1 cellular context compared by ENCODE assay signal in the genomic region with DNA sequence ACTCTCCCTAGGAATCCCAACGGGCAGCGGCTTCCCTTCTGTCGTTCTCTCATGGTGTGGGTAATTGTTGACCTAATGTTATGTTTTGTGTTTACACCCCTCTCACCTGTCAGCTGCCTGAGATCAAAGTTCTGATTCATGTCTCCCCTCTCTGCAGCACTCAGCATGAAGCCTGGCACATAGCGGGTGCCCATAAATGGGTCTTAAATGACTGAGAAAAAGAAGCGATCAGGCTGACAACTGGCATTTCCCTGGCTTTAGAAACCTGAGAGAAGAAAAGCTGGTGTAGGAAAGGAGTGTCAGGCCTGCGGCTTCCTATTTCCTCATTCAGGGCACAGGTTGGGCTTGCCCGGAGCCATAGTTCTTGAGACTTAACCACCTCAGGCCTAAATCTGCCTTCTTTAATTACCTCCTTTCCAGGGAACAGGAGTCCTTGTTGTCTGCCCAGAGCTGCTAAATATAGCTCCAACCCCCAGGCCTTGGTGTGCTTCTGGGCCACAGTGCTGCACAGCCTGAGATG.
TF ChIP-seq lines count a peak whose summit lies in the region.

No MANE protein-coding gene starts in this region.

TF ChIP-seq in HepG2, 621 proteins besides CTCF, POLR2A, EP300 and RAD21 (continued from another document and continues in another):
- TF ChIP-seq, protein P1, sequence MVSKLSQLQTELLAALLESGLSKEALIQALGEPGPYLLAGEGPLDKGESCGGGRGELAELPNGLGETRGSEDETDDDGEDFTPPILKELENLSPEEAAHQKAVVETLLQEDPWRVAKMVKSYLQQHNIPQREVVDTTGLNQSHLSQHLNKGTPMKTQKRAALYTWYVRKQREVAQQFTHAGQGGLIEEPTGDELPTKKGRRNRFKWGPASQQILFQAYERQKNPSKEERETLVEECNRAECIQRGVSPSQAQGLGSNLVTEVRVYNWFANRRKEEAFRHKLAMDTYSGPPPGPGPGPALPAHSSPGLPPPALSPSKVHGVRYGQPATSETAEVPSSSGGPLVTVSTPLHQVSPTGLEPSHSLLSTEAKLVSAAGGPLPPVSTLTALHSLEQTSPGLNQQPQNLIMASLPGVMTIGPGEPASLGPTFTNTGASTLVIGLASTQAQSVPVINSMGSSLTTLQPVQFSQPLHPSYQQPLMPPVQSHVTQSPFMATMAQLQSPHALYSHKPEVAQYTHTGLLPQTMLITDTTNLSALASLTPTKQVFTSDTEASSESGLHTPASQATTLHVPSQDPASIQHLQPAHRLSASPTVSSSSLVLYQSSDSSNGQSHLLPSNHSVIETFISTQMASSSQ (IDR thresholded peaks at IDR 0.05; ENCODE audit: low read depth): no peak
- TF ChIP-seq, protein P1 (CRISPR knock-in tag; IDR thresholded peaks at IDR 0.05; ENCODE audit: borderline replicate concordance): no peak
- TF ChIP-seq RFXAP (CRISPR knock-in tag; IDR thresholded peaks at IDR 0.05; ENCODE audit: borderline replicate concordance) (no peak), ZFAT (CRISPR knock-in tag; conservative IDR thresholded peaks at IDR 0.05) (no peak), GLI4 (CRISPR knock-in tag; IDR thresholded peaks at IDR 0.05; ENCODE audit: borderline replicate concordance) (no peak), ZNF614 (CRISPR knock-in tag; IDR thresholded peaks at IDR 0.05; ENCODE audit: borderline replicate concordance) (no peak), MAFK (conservative IDR thresholded peaks at IDR 0.05 in 1 of 2, IDR thresholded peaks at IDR 0.05 in 1 of 2; ENCODE audit: low read length in 2 of 2) (no peak), ZNF562 (CRISPR knock-in tag; IDR thresholded peaks at IDR 0.05; ENCODE audit: borderline replicate concordance) (no peak), RBAK (CRISPR knock-in tag; IDR thresholded peaks at IDR 0.05) (no peak), PHB2 (IDR thresholded peaks at IDR 0.05; ENCODE audit: partially characterized antibody) (no peak), ZFP90 (CRISPR knock-in tag; IDR thresholded peaks at IDR 0.05; ENCODE audit: borderline replicate concordance) (no peak), ELF4 (CRISPR knock-in tag; IDR thresholded peaks at IDR 0.05; ENCODE audit: borderline replicate concordance) (no peak), SP5 (CRISPR knock-in tag; IDR thresholded peaks at IDR 0.05; ENCODE audit: borderline replicate concordance, low read depth) (no peak), PRPF4 (IDR thresholded peaks at IDR 0.05; ENCODE audit: low read depth, low read length, poor library complexity, severe bottlenecking) (no peak), ZNF337 (CRISPR knock-in tag; IDR thresholded peaks at IDR 0.05; ENCODE audit: borderline replicate concordance, low read depth) (no peak), SP4 (CRISPR knock-in tag; IDR thresholded peaks at IDR 0.05) (no peak), NONO (IDR thresholded peaks at IDR 0.05) (no peak), NONO (CRISPR knock-in tag; conservative IDR thresholded peaks at IDR 0.05) (no peak), ARHGAP35 (CRISPR knock-in tag; IDR thresholded peaks at IDR 0.05; ENCODE audit: borderline replicate concordance) (no peak), HNF4G (IDR thresholded peaks at IDR 0.05; ENCODE audit: borderline replicate concordance, low read depth, low read length) (no peak), HNF4G (CRISPR knock-in tag; IDR thresholded peaks at IDR 0.05; ENCODE audit: borderline replicate concordance, low read depth) (peak; percentile 53; the same call in 1 of the 2 replicates), ZNF432 (CRISPR knock-in tag; IDR thresholded peaks at IDR 0.05; ENCODE audit: borderline replicate concordance) (no peak), NFYB (CRISPR knock-in tag; IDR thresholded peaks at IDR 0.05) (no peak), ZNF83 (CRISPR knock-in tag; IDR thresholded peaks at IDR 0.05; ENCODE audit: borderline replicate concordance) (no peak), EEA1 (CRISPR knock-in tag; IDR thresholded peaks at IDR 0.05; ENCODE audit: borderline replicate concordance) (no peak), ZNF143 (CRISPR knock-in tag; IDR thresholded peaks at IDR 0.05) (no peak), CEBPB (IDR thresholded peaks at IDR 0.05; ENCODE audit: borderline replicate concordance, low read depth, low read length) (no peak), MYNN (CRISPR knock-in tag; IDR thresholded peaks at IDR 0.05; ENCODE audit: low read depth) (no peak), TRAFD1 (CRISPR knock-in tag; IDR thresholded peaks at IDR 0.05; ENCODE audit: borderline replicate concordance) (no peak), MED13 (CRISPR knock-in tag; IDR thresholded peaks at IDR 0.05) (no peak), NFRKB (IDR thresholded peaks at IDR 0.05) (no peak), NCOA5 (CRISPR knock-in tag; IDR thresholded peaks at IDR 0.05) (no peak), CERS6 (CRISPR knock-in tag; IDR thresholded peaks at IDR 0.05) (no peak), ZNF713 (CRISPR knock-in tag; IDR thresholded peaks at IDR 0.05) (no peak), ZNF3 (CRISPR knock-in tag; IDR thresholded peaks at IDR 0.05) (no peak), GATAD1 (CRISPR knock-in tag; IDR thresholded peaks at IDR 0.05) (no peak), SRF (IDR thresholded peaks at IDR 0.05; ENCODE audit: low read depth, low read length) (no peak), ZNF674 (CRISPR knock-in tag; IDR thresholded peaks at IDR 0.05; ENCODE audit: low read depth) (no peak), ATAD3A (CRISPR knock-in tag; IDR thresholded peaks at IDR 0.05) (no peak), SETDB1 (CRISPR knock-in tag; IDR thresholded peaks at IDR 0.05; ENCODE audit: borderline replicate concordance) (no peak)
- TF ChIP-seq, protein P2, sequence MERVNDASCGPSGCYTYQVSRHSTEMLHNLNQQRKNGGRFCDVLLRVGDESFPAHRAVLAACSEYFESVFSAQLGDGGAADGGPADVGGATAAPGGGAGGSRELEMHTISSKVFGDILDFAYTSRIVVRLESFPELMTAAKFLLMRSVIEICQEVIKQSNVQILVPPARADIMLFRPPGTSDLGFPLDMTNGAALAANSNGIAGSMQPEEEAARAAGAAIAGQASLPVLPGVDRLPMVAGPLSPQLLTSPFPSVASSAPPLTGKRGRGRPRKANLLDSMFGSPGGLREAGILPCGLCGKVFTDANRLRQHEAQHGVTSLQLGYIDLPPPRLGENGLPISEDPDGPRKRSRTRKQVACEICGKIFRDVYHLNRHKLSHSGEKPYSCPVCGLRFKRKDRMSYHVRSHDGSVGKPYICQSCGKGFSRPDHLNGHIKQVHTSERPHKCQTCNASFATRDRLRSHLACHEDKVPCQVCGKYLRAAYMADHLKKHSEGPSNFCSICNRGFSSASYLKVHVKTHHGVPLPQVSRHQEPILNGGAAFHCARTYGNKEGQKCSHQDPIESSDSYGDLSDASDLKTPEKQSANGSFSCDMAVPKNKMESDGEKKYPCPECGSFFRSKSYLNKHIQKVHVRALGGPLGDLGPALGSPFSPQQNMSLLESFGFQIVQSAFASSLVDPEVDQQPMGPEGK (CRISPR knock-in tag; IDR thresholded peaks at IDR 0.05): 0 out of 2 replicates have a peak, but pooled peaks have one; percentile 34
- TF ChIP-seq, protein P3, sequence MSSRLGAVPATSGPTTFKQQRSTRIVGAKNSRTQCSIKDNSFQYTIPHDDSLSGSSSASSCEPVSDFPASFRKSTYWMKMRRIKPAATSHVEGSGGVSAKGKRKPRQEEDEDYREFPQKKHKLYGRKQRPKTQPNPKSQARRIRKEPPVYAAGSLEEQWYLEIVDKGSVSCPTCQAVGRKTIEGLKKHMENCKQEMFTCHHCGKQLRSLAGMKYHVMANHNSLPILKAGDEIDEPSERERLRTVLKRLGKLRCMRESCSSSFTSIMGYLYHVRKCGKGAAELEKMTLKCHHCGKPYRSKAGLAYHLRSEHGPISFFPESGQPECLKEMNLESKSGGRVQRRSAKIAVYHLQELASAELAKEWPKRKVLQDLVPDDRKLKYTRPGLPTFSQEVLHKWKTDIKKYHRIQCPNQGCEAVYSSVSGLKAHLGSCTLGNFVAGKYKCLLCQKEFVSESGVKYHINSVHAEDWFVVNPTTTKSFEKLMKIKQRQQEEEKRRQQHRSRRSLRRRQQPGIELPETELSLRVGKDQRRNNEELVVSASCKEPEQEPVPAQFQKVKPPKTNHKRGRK (CRISPR knock-in tag; IDR thresholded peaks at IDR 0.05): no peak
- TF ChIP-seq, protein P4, sequence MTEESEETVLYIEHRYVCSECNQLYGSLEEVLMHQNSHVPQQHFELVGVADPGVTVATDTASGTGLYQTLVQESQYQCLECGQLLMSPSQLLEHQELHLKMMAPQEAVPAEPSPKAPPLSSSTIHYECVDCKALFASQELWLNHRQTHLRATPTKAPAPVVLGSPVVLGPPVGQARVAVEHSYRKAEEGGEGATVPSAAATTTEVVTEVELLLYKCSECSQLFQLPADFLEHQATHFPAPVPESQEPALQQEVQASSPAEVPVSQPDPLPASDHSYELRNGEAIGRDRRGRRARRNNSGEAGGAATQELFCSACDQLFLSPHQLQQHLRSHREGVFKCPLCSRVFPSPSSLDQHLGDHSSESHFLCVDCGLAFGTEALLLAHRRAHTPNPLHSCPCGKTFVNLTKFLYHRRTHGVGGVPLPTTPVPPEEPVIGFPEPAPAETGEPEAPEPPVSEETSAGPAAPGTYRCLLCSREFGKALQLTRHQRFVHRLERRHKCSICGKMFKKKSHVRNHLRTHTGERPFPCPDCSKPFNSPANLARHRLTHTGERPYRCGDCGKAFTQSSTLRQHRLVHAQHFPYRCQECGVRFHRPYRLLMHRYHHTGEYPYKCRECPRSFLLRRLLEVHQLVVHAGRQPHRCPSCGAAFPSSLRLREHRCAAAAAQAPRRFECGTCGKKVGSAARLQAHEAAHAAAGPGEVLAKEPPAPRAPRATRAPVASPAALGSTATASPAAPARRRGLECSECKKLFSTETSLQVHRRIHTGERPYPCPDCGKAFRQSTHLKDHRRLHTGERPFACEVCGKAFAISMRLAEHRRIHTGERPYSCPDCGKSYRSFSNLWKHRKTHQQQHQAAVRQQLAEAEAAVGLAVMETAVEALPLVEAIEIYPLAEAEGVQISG (CRISPR knock-in tag; IDR thresholded peaks at IDR 0.05): no peak
- TF ChIP-seq, protein P5, sequence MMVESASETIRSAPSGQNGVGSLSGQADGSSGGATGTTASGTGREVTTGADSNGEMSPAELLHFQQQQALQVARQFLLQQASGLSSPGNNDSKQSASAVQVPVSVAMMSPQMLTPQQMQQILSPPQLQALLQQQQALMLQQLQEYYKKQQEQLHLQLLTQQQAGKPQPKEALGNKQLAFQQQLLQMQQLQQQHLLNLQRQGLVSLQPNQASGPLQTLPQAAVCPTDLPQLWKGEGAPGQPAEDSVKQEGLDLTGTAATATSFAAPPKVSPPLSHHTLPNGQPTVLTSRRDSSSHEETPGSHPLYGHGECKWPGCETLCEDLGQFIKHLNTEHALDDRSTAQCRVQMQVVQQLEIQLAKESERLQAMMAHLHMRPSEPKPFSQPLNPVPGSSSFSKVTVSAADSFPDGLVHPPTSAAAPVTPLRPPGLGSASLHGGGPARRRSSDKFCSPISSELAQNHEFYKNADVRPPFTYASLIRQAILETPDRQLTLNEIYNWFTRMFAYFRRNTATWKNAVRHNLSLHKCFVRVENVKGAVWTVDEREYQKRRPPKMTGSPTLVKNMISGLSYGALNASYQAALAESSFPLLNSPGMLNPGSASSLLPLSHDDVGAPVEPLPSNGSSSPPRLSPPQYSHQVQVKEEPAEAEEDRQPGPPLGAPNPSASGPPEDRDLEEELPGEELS (CRISPR knock-in tag; IDR thresholded peaks at IDR 0.05): peak; percentile 97
- TF ChIP-seq, protein P6, sequence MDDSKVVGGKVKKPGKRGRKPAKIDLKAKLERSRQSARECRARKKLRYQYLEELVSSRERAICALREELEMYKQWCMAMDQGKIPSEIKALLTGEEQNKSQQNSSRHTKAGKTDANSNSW (CRISPR knock-in tag; IDR thresholded peaks at IDR 0.05; ENCODE audit: borderline replicate concordance): no peak
- TF ChIP-seq, protein P7, sequence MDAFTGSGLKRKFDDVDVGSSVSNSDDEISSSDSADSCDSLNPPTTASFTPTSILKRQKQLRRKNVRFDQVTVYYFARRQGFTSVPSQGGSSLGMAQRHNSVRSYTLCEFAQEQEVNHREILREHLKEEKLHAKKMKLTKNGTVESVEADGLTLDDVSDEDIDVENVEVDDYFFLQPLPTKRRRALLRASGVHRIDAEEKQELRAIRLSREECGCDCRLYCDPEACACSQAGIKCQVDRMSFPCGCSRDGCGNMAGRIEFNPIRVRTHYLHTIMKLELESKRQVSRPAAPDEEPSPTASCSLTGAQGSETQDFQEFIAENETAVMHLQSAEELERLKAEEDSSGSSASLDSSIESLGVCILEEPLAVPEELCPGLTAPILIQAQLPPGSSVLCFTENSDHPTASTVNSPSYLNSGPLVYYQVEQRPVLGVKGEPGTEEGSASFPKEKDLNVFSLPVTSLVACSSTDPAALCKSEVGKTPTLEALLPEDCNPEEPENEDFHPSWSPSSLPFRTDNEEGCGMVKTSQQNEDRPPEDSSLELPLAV (CRISPR knock-in tag; conservative IDR thresholded peaks at IDR 0.05; ENCODE audit: low read depth): no peak
